In genomic region chr16:528111-529011, GRCh38 we compare ENCODE assay signal across 8 cellular contexts. TPM values are rescaled to one million over a fixed set of nuclear protein-coding genes. Genes with fewer than 3 reads are reported as not detected.
DNase-seq lines count a peak whose midpoint lies in the region; ATAC-seq and TF ChIP-seq lines count a peak whose summit lies in the region.

No MANE protein-coding gene starts in this region.

- peaks cover 75% of the 10 kb centered on the region for H3K79me2 ChIP-seq in MM.1S (ENCODE audit: low read length)

- H3K9me2 ChIP-seq in MM.1S (replicated peaks; ENCODE audit: insufficient read depth, low read length): no peaks in the 10 kb centered on the region

- H3K9me3 ChIP-seq in MM.1S (replicated peaks; ENCODE audit: insufficient read depth, low read length) (no peaks in the 10 kb centered on the region), psoas muscle (no peaks in the 10 kb centered on the region)

- intact Hi-C loops in psoas muscle (cut with DNase I): loop anchor here in 1 of 2 donors (5.0 kb wide), 2 partner anchors 106 to 131 kb away; partner anchors contain the start of gene NME4

- no peaks in the 10 kb centered on the region for H3K36me3 ChIP-seq in MM.1S (replicated peaks; ENCODE audit: insufficient read depth, low read length)
- no peaks in the 10 kb centered on the region for H3K36me3 ChIP-seq in psoas muscle (ENCODE audit: insufficient read depth in 1 of 2, low read depth in 1 of 2)

- H3K27ac ChIP-seq in MM.1S (ENCODE audit: low read length) (peak overlapping the region; percentile 26; the same call in 1 of the 2 replicates), psoas muscle (peak overlapping the region; percentile 83)

- peak; percentile 78 for DNase-seq in CD1c-positive myeloid dendritic cell (ENCODE audit: extremely low spot score)
- peak; percentile 17 for DNase-seq in MM.1S
- peak; percentile 41 for DNase-seq in activated T-cell treated with anti-CD3 and anti-CD28 coated beads for 48 hours (ENCODE audit: low read depth)
- peak; percentile 77 to 90 for DNase-seq in foreskin fibroblast
- peak in 1 of 2 donors; percentile 75 for DNase-seq in psoas muscle
- DNase-seq in NCI-H1092 (lab: John Stamatoyannopoulos, UW): no peak
- DNase-seq in cerebellum (ENCODE audit: low spot score): no peak

- H4K20me1 ChIP-seq in MM.1S (ENCODE audit: insufficient read depth, low read length): peaks cover 6% of the 10 kb centered on the region; the same call in 1 of the 2 replicates

- H3K27me3 ChIP-seq in MM.1S (replicated peaks; ENCODE audit: insufficient read depth, low read length) (no peaks in the 10 kb centered on the region), psoas muscle (ENCODE audit: insufficient read depth in 3 of 3, low read length in 2 of 3) (no peaks in the 10 kb centered on the region)

- H3K4me1 ChIP-seq in MM.1S (ENCODE audit: low read length) (peaks cover 5% of the 10 kb centered on the region; the same call in 1 of the 2 replicates), psoas muscle (peaks cover 49% of the 10 kb centered on the region)

- H3F3A ChIP-seq in MM.1S (ENCODE audit: insufficient read depth, low read length): no peaks in the 10 kb centered on the region

- TF ChIP-seq CTCF in MM.1S (IDR thresholded peaks at IDR 0.05; ENCODE audit: low read length) (no peak), foreskin fibroblast (IDR thresholded peaks at IDR 0.05; ENCODE audit: low read depth, low read length) (no peak), psoas muscle (IDR thresholded peaks at IDR 0.05) (no peak)

- 4 to 7% (median 6%) methylated on average over 42 to 55 of the region's 55 CpGs for WGBS in psoas muscle, 3 donors

- H3K4me3 ChIP-seq in MM.1S (ENCODE audit: low read length) (peak overlapping the region; percentile 88), foreskin fibroblast (ENCODE audit: low read depth in 1 of 2, low read length in 2 of 2) (peak overlapping the region; percentile 65 to 73), psoas muscle (peak overlapping the region; percentile 87)

- no peak overlapping the region for H2AFZ ChIP-seq in MM.1S (ENCODE audit: low read length)

- H3K4me2 ChIP-seq in MM.1S (ENCODE audit: low read depth, low read length): peak overlapping the region; percentile 84

- peak overlapping the region; percentile 83 for H3K9ac ChIP-seq in MM.1S (ENCODE audit: low read length)

- ATAC-seq in GM21526 (IDR thresholded peaks at IDR 0.05; ENCODE audit: low FRiP score, unreplicated experiment) (peak; percentile 5), psoas muscle (peak in 2 of 4 donors; percentile 0 to 3)

RNA-seq across cellular contexts. Expression of gene CAPN15, which starts 0.8 kb away (rescaled TPM):
- 10 to 100 TPM; 15.5 to 32.1 (median 26.8) TPM for total RNA-seq in psoas muscle
- polyA plus RNA-seq in psoas muscle: 10 to 100 TPM; 14.9 to 26.4 (median 22.6) TPM
- total RNA-seq in cerebellum: 17.0 TPM

RNA-seq across cellular contexts. Expression of gene PRR35, which starts 31.8 kb away (rescaled TPM):
- total RNA-seq in psoas muscle: not detected
- not detected for polyA plus RNA-seq in psoas muscle
- total RNA-seq in cerebellum: 2.7 TPM

RNA-seq across cellular contexts. Expression of gene NHLRC4, which starts 38.4 kb away (rescaled TPM):
- total RNA-seq in psoas muscle (under 1 TPM in 3 of 4 donors, not detected in 1; 0.19 to 0.39 (median 0.27) TPM), cerebellum (0.27 TPM)
- under 1 TPM; 0.06 to 0.38 (median 0.27) TPM for polyA plus RNA-seq in psoas muscle

RNA-seq across cellular contexts. Expression of gene PIGQ, which starts 41.4 kb away (rescaled TPM):
- total RNA-seq in psoas muscle: 10 to 100 TPM; 18.3 to 26.3 (median 22.0) TPM
- 10 to 100 TPM; 26.5 to 39.9 (median 27.2) TPM for polyA plus RNA-seq in psoas muscle
- 28.9 TPM for total RNA-seq in cerebellum

Comparison
In these comparisons a context has a peak if more than half of its experiments do, and no peak if none do; other contexts are left out.
1. DNase-seq: peak in CD1c-positive myeloid dendritic cell (single experiment), MM.1S (single experiment), activated T-cell treated with anti-CD3 and anti-CD28 coated beads for 48 hours (single experiment) and foreskin fibroblast (2 of 2); none in NCI-H1092 (single experiment) and cerebellum (single experiment).
2. Peak in every context shown above with its lines, with median percentiles within 50 percentile points of each other: H3K4me3 ChIP-seq.